ENCODE assay signal across 8 cellular contexts in genomic region chr3:49092948-49093852, GRCh38. TPM values are rescaled to one million over a fixed set of nuclear protein-coding genes. Genes with fewer than 3 reads are reported as not detected.
DNase-seq lines count a peak whose midpoint lies in the region; ATAC-seq and TF ChIP-seq lines count a peak whose summit lies in the region.

No MANE protein-coding gene starts in this region.

- POLR2A ChIA-PET in BJ (lab: Charles Lee): interaction anchor here (0.5 to 1.6 kb wide), 6 partner anchors 9 to 335 kb away, joined by 3 to 6 read pairs (median 4); partner anchors contain the start of genes LAMB2 and QARS1

- peak overlapping the region; percentile 79 for H3K4me3 ChIP-seq in BJ (ENCODE audit: low read depth, low read length)

- no peaks in the 10 kb centered on the region for H3K27me3 ChIP-seq in BJ (ENCODE audit: control insufficient read depth, insufficient read depth, low read length)

- peak; percentile 26 for TF ChIP-seq POLR2A in GM19193 (IDR thresholded peaks at IDR 0.05; ENCODE audit: extremely low read depth, insufficient read depth, insufficient read length)

- ATAC-seq in HG03439 (IDR thresholded peaks at IDR 0.05; ENCODE audit: unreplicated experiment): peak; percentile 32

- peak overlapping the region; percentile 93 for H3K27ac ChIP-seq in epithelial cell of prostate

- peaks cover 4% of the 10 kb centered on the region for H3K36me3 ChIP-seq in BJ (ENCODE audit: control insufficient read depth, insufficient read depth, low read length)

- DNase-seq in BJ (ENCODE audit: low read depth) (peak; percentile 30), NCI-H82 treated with DMSO at 0.1 percent for 48 hours (lab: John Stamatoyannopoulos, UW; ENCODE audit: unreplicated experiment) (peak; percentile 20), activated T-cell treated with anti-CD3 and anti-CD28 coated beads for 1 hour (ENCODE audit: low read depth) (peak; percentile 74), epithelial cell of prostate (ENCODE audit: low read depth, low spot score) (no peak), mucosa of gallbladder (ENCODE audit: low spot score) (peak; percentile 79)
- DNase-seq in stimulated activated CD8-positive, alpha-beta memory T cell treated with anti-CD3 and anti-CD28 coated beads, Interleukin-4, amount 100 ng/mL, for 1 hour (ENCODE audit: low read depth in 2 of 2, low spot score in 1 of 2): peak; percentile 53 to 56

- CTCF ChIA-PET in BJ (lab: Yijun Ruan, JAX): interaction anchor here (0.5 to 3.2 kb wide), 10 partner anchors 10 to 105 kb away, joined by 3 to 20 read pairs (median 6); partner anchors contain the start of genes KLHDC8B, NDUFAF3 and WDR6

- no peak for TF ChIP-seq CTCF in BJ (IDR thresholded peaks at IDR 0.05; ENCODE audit: insufficient read depth, low read depth, low read length)

RNA-seq across cellular contexts. Expression of gene QRICH1, which starts 0.7 kb away (rescaled TPM):
- 51.8 and 77.3 TPM in 2 replicates for polyA plus RNA-seq in BJ (2011; rRNA removed)
- polyA minus RNA-seq in BJ (2011; rRNA and poly(A)+ RNA removed): 109 and 165 TPM in 2 replicates
- total RNA-seq in mucosa of gallbladder: 83.9 TPM

RNA-seq across cellular contexts. Expression of gene QARS1, which starts 11.4 kb away (rescaled TPM):
- 221 and 339 TPM in 2 replicates for polyA plus RNA-seq in BJ (2011; rRNA removed)
- 273 and 304 TPM in 2 replicates for polyA minus RNA-seq in BJ (2011; rRNA and poly(A)+ RNA removed)
- 207 TPM for total RNA-seq in mucosa of gallbladder

RNA-seq across cellular contexts. Expression of gene USP19, which starts 27.4 kb away (rescaled TPM):
- polyA plus RNA-seq in BJ (2011; rRNA removed): 32.9 and 54.6 TPM in 2 replicates
- polyA minus RNA-seq in BJ (2011; rRNA and poly(A)+ RNA removed): 68.0 and 97.6 TPM in 2 replicates
- 85.6 TPM for total RNA-seq in mucosa of gallbladder

RNA-seq across cellular contexts. Expression of gene LAMB2, which starts 39.6 kb away (rescaled TPM):
- polyA plus RNA-seq in BJ (2011; rRNA removed): 967 and 1,544 TPM in 2 replicates
- 419 and 530 TPM in 2 replicates for polyA minus RNA-seq in BJ (2011; rRNA and poly(A)+ RNA removed)
- 733 TPM for total RNA-seq in mucosa of gallbladder
